Comparison of ENCODE assay signal across 13 cellular contexts in the genomic region with DNA sequence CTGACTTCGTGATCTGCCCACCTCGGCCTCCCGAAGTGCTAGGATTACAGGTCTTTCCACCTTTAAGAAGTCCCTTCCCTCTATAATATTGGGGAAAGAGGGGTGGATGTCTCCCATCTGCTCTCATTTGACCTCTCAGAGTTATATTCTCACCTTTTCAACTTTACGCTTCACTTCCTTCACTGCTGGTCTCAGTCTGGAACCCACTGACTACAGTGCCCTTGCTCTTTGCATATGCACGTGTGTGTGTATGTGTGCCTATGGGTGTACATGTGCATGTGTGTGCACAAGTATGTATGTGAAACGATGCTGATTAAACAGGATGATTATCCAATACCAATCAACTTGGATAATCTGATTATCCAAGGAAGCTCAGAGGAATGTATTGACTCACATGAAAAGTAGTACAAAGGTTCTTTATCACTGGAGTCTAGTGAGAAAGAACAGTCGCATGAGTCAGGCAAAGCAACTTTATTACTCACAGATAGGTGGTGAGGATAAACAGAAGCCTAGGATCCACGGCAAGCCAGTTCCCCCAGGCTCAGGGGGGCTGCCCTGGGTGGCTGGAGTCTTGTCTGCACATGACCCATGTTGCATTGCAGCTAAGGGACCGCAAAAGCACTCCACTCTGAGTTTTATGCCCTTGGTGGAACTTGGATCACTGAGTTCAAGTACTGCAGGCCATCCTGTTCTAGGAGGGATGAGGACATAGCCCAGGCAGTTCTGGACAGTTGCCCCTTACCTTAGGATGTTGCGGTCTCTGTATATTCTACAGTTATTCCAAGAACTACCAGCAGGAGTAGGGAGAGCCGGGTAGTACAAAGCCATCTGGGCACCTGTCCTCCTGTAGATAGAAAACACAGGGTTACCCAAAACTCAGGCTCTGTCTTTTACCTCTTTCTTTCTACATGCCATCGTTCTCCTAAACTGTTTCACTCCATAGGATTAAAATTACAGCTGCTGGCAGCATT. TPM values are rescaled to one million over a fixed set of nuclear protein-coding genes. Genes with fewer than 3 reads are reported as not detected.
DNase-seq lines count a peak whose midpoint lies in the region; ATAC-seq, FAIRE-seq and TF ChIP-seq lines count a peak whose summit lies in the region.
"Had no signal": no experiment of that assay in that cellular context is flagged by ENCODE, and none has a peak within 500 bp of the region (broad histone marks: within the 10 kb centered on the region; RNA-seq: fewer than 3 reads in every experiment).

No MANE protein-coding gene starts in this region.

- no peaks in the 10 kb centered on the region for H3K9me3 ChIP-seq in HepG2 (ENCODE audit: low read length)
- H3K9me3 ChIP-seq in right lobe of liver, result no peaks in the 10 kb centered on the region

- no TSS peak for BruUV-seq in HepG2 (replicated peaks; lab: Mats Ljungman, UMichigan)

- no peaks in the 10 kb centered on the region for H3K79me2 ChIP-seq in HepG2 (ENCODE audit: insufficient read depth, low read length)
- H3K79me2 ChIP-seq: parathyroid adenoma had no signal

- CTCF ChIA-PET in HepG2 (lab: Yijun Ruan, JAX; ENCODE audit: low intra/inter-chr PET ratio, low total read pairs), result no interaction called here

- DNase-seq in HepG2 (ENCODE audit: low spot score) (peak; percentile 64), right lobe of liver (no peak), fibroblast of villous mesenchyme (ENCODE audit: low read depth) (peak; percentile 85), urothelium cell line (ENCODE audit: low spot score) (peak; percentile 73), NCI-H2171 (lab: John Stamatoyannopoulos, UW) (no peak)
- DNase-seq: activated CD4-positive, alpha-beta T cell treated with anti-CD3 and anti-CD28 coated beads for 4 hours; effector CD8-positive, alpha-beta T cell; left ventricle myocardium superior; NCI-H2081 had no signal

- H2AFZ ChIP-seq in HepG2 (ENCODE audit: low read length), result no peak overlapping the region
- H2AFZ ChIP-seq: parathyroid adenoma had no signal

- TF ChIP-seq EP300 in HepG2 (IDR thresholded peaks at IDR 0.05; ENCODE audit: low read depth in 2 of 2, low read length in 2 of 2) (no peak), HepG2 (CRISPR knock-in tag; IDR thresholded peaks at IDR 0.05; ENCODE audit: borderline replicate concordance) (no peak)

- peaks cover 0 to 6% of the 10 kb centered on the region in 2 experiments; a peak in 1 of 5 replicates for H3K27me3 ChIP-seq in HepG2 (ENCODE audit: control insufficient read depth in 1 of 2, insufficient read depth in 2 of 2, low read length in 2 of 2)
- H3K27me3 ChIP-seq in right lobe of liver, result no peaks in the 10 kb centered on the region

- 47% methylated on average over 12 of the region's 12 CpGs for WGBS in HepG2 (ENCODE audit: low lambda C conversion rate)
- 80% methylated on average over 7 of the region's 12 CpGs for WGBS in right lobe of liver (ENCODE audit: insufficient coverage, low coverage, low lambda C conversion rate, missing lambda C conversion rate)

- H3K4me1 ChIP-seq in HepG2 (ENCODE audit: insufficient read depth, low read length), result peaks cover 14% of the 10 kb centered on the region; the same call in 1 of the 2 replicates
- H3K4me1 ChIP-seq in right lobe of liver, result no peaks in the 10 kb centered on the region
- H3K4me1 ChIP-seq: parathyroid adenoma had no signal

- POLR2A ChIA-PET in HepG2 (lab: Yijun Ruan, JAX), result no interaction called here

- no peaks in the 10 kb centered on the region for H4K20me1 ChIP-seq in HepG2 (ENCODE audit: insufficient read depth, low read length)

- peak; percentile 26 for FAIRE-seq in HepG2 (lab: Jason Lieb, UNC)
- no peak for FAIRE-seq in urothelium cell line (lab: Jason Lieb, UNC)

- in situ Hi-C loops in HepG2 (cut with HindIII; ENCODE audit: extremely low pct_ligation_motif_present, low pct_unique_long_range_greater_than_20kb), result no loop called here

- H3K27ac ChIP-seq in HepG2 (ENCODE audit: extremely low read length, insufficient read depth, low read length) (no peak overlapping the region), right lobe of liver (no peak overlapping the region)
- H3K27ac ChIP-seq: parathyroid adenoma had no signal

- TF ChIP-seq RAD21 in HepG2 (CRISPR knock-in tag; IDR thresholded peaks at IDR 0.05), result no peak

- no peak overlapping the region for H3K4me2 ChIP-seq in HepG2 (ENCODE audit: low read depth, low read length)

- no peaks in the 10 kb centered on the region for H3K36me3 ChIP-seq in HepG2 (replicated peaks in 1 of 2; ENCODE audit: control insufficient read depth in 1 of 2, insufficient read depth in 2 of 2, low read length in 2 of 2)
- no peaks in the 10 kb centered on the region for H3K36me3 ChIP-seq in right lobe of liver

- no peak overlapping the region for H3K4me3 ChIP-seq in HepG2 (replicated peaks in 1 of 3; ENCODE audit: insufficient read depth in 1 of 3, low read depth in 2 of 3, low read length in 3 of 3)
- H3K4me3 ChIP-seq in right lobe of liver, result no peak overlapping the region
- H3K4me3 ChIP-seq in fibroblast of villous mesenchyme (ENCODE audit: low read depth, low read length), result no peak overlapping the region

- TF ChIP-seq POLR2A in HepG2 (IDR thresholded peaks at IDR 0.05; ENCODE audit: insufficient read depth in 1 of 2, low read depth in 2 of 2, low read length in 2 of 2) (no peak), right lobe of liver (IDR thresholded peaks at IDR 0.05) (no peak)

- intact Hi-C loops in HepG2 (cut with micrococcal nuclease; ENCODE audit: unreplicated experiment) (no loop called here), right lobe of liver (cut with DNase I) (no loop called here)

- ATAC-seq in HepG2 (peak; percentile 79), right lobe of liver (no peak), SK-N-SH treated with all-trans-retinoic acid at 6 μM for 48 hours (peak; percentile 66), HG02759 (IDR thresholded peaks at IDR 0.05; ENCODE audit: unreplicated experiment) (no peak), GM18873 (IDR thresholded peaks at IDR 0.05; ENCODE audit: low FRiP score, unreplicated experiment) (no peak)
- ATAC-seq: left ventricle myocardium superior had no signal

- TF ChIP-seq CTCF in HepG2 (CRISPR knock-in tag; IDR thresholded peaks at IDR 0.05) (no peak), right lobe of liver (IDR thresholded peaks at IDR 0.05) (no peak), fibroblast of villous mesenchyme (IDR thresholded peaks at IDR 0.05; ENCODE audit: insufficient read depth, low read depth, low read length) (peak; percentile 7)

- no peak overlapping the region for H3K9ac ChIP-seq in HepG2 (ENCODE audit: insufficient read depth, low read depth, low read length)
- H3K9ac ChIP-seq: parathyroid adenoma had no signal

TF ChIP-seq in HepG2, 621 proteins besides CTCF, POLR2A, EP300 and RAD21 (continues in another document):
- TF ChIP-seq PPARG (CRISPR knock-in tag; conservative IDR thresholded peaks at IDR 0.05), result peak; percentile 73; the same call in 1 of the 2 replicates
- TF ChIP-seq TSC22D2 (CRISPR knock-in tag; IDR thresholded peaks at IDR 0.05; ENCODE audit: borderline replicate concordance), result no peak
- TF ChIP-seq HDAC2 (CRISPR knock-in tag; IDR thresholded peaks at IDR 0.05), result no peak

TF ChIP-seq in SK-N-SH treated with all-trans-retinoic acid at 6 μM for 48 hours, 23 proteins besides CTCF, POLR2A, EP300 and RAD21 (continues in another document):
- TF ChIP-seq GLIS3 (CRISPR knock-in tag; IDR thresholded peaks at IDR 0.05), result no peak
- TF ChIP-seq ESRRG (CRISPR knock-in tag; IDR thresholded peaks at IDR 0.05), result no peak
- no peak for TF ChIP-seq ZFP30 (CRISPR knock-in tag; IDR thresholded peaks at IDR 0.05)
- 0 out of 2 replicates have a peak, but pooled peaks have one; percentile 21 for TF ChIP-seq TCF4 (CRISPR knock-in tag; IDR thresholded peaks at IDR 0.05; ENCODE audit: borderline replicate concordance)
- no peak for TF ChIP-seq OSR1 (CRISPR knock-in tag; IDR thresholded peaks at IDR 0.05)
- TF ChIP-seq, protein P1, sequence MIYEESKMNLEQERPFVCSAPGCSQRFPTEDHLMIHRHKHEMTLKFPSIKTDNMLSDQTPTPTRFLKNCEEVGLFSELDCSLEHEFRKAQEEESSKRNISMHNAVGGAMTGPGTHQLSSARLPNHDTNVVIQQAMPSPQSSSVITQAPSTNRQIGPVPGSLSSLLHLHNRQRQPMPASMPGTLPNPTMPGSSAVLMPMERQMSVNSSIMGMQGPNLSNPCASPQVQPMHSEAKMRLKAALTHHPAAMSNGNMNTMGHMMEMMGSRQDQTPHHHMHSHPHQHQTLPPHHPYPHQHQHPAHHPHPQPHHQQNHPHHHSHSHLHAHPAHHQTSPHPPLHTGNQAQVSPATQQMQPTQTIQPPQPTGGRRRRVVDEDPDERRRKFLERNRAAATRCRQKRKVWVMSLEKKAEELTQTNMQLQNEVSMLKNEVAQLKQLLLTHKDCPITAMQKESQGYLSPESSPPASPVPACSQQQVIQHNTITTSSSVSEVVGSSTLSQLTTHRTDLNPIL (CRISPR knock-in tag; IDR thresholded peaks at IDR 0.05; ENCODE audit: low read depth), result peak; percentile 17; the same call in 1 of the 2 replicates
- peak; percentile 81 for TF ChIP-seq ISL1 (CRISPR knock-in tag; IDR thresholded peaks at IDR 0.05)

RNA-seq across cellular contexts. Expression of a gene that starts 50.9 kb away (rescaled TPM):
- total RNA-seq in HepG2 (2016; rRNA removed; fragmentation: Illumina TruSeq; extraction: Trizol), result 47.5 and 82.0 TPM in 2 replicates
- 4.5 and 5.3 TPM in 2 replicates for total RNA-seq in HepG2 (2016; cell fraction: cytosol; rRNA removed; fragmentation: Illumina TruSeq; extraction: Trizol; ENCODE audit: low read depth)
- total RNA-seq in HepG2 (2016; cell fraction: insoluble cytoplasmic fraction; rRNA removed; fragmentation: Illumina TruSeq; extraction: Trizol), result 53.2 and 86.1 TPM in 2 replicates
- total RNA-seq in HepG2 (2016; cell fraction: membrane; rRNA removed; fragmentation: Illumina TruSeq; extraction: Trizol), result 13.9 and 17.5 TPM in 2 replicates
- total RNA-seq in HepG2 (2016; cell fraction: nucleus; rRNA removed; fragmentation: Illumina TruSeq; extraction: Trizol), result 32.5 and 36.4 TPM in 2 replicates
- polyA plus RNA-seq in HepG2 (2011; rRNA removed), result 11.6 and 17.5 TPM in 2 replicates
- 7.7 and 8.9 TPM in 2 replicates for polyA plus RNA-seq in HepG2 (2011; cell fraction: cytosol; rRNA removed)
- 7.9 and 11.5 TPM in 2 replicates for polyA plus RNA-seq in HepG2 (2011; cell fraction: nucleus; rRNA removed)
- polyA plus RNA-seq in HepG2 (2012), result 12.4 and 15.5 TPM in 2 replicates
- 2.1 and 2.4 TPM in 2 replicates for polyA plus RNA-seq in HepG2 (2016; cell fraction: cytosol; fragmentation: Illumina TruSeq; extraction: Trizol; ENCODE audit: low read depth)
- 53.9 and 61.3 TPM in 2 replicates for polyA plus RNA-seq in HepG2 (2016; cell fraction: insoluble cytoplasmic fraction; fragmentation: Illumina TruSeq; extraction: Trizol; ENCODE audit: low read depth)
- polyA plus RNA-seq in HepG2 (2016; cell fraction: membrane; fragmentation: Illumina TruSeq; extraction: Trizol; ENCODE audit: low read depth), result 6.2 and 7.3 TPM in 2 replicates
- 40.0 and 41.7 TPM in 2 replicates for polyA plus RNA-seq in HepG2 (2016; cell fraction: nucleus; fragmentation: Illumina TruSeq; extraction: Trizol; ENCODE audit: insufficient read depth, low read depth)
- polyA minus RNA-seq in HepG2 (2011; rRNA and poly(A)+ RNA removed; ENCODE audit: low replicate concordance), result 7.8 and 10.6 TPM in 2 replicates
- polyA minus RNA-seq in HepG2 (2011; cell fraction: cytosol; rRNA and poly(A)+ RNA removed), result 9.2 and 11.9 TPM in 2 replicates
- 28.1 and 32.1 TPM in 2 replicates for polyA minus RNA-seq in HepG2 (2011; cell fraction: nucleus; rRNA and poly(A)+ RNA removed)
- 10 to 100 TPM in 1 of 6 experiments, 1 to 10 TPM in 5; 4.7 to 13.7 (median 7.0) TPM for total RNA-seq in right lobe of liver
- 11.0 and 16.4 TPM in 2 replicates for total RNA-seq in fibroblast of villous mesenchyme

Comparison
In these comparisons a context has a peak if more than half of its experiments do, and no peak if none do; other contexts are left out.
1. ATAC-seq: peak in HepG2 (single experiment) and SK-N-SH treated with all-trans-retinoic acid at 6 μM for 48 hours (single experiment); none in right lobe of liver (0 of 4), HG02759 (single experiment) and GM18873 (single experiment).
2. DNase-seq: peak in HepG2 (single experiment), fibroblast of villous mesenchyme (single experiment) and urothelium cell line (single experiment); none in right lobe of liver (0 of 3) and NCI-H2171 (single experiment).